Comparison of ENCODE assay signal across 16 cellular contexts in genomic region chr2:104855174-104856085, GRCh38. TPM values are rescaled to one million over a fixed set of nuclear protein-coding genes. Genes with fewer than 3 reads are reported as not detected.
DNase-seq lines count a peak whose midpoint lies in the region; ATAC-seq, FAIRE-seq and TF ChIP-seq lines count a peak whose summit lies in the region.
"Had no signal": no experiment of that assay in that cellular context is flagged by ENCODE, and none has a peak within 500 bp of the region (broad histone marks: within the 10 kb centered on the region; RNA-seq: fewer than 3 reads in every experiment).

No MANE protein-coding gene starts in this region.

- H3K9me2 ChIP-seq in SK-N-SH, result no peaks in the 10 kb centered on the region

- H3K9me3 ChIP-seq in SK-N-SH (no peaks in the 10 kb centered on the region), astrocyte (ENCODE audit: insufficient read depth, low read depth, low read length) (no peaks in the 10 kb centered on the region), thoracic aorta (no peaks in the 10 kb centered on the region), BE2C (no peaks in the 10 kb centered on the region; the same call in 1 of the 2 replicates)

- H2AFZ ChIP-seq in SK-N-SH (ENCODE audit: low read depth), result no peak overlapping the region
- no peak overlapping the region for H2AFZ ChIP-seq in astrocyte (ENCODE audit: low read depth, low read length)

- DNase-seq in SK-N-SH, result peak; percentile 56
- DNase-seq in astrocyte (ENCODE audit: low read depth), result no peak
- no peak for DNase-seq in lower leg skin (ENCODE audit: low spot score in 2 of 2)
- no peak for DNase-seq in thoracic aorta (ENCODE audit: low spot score)
- DNase-seq in midbrain (lab: John Stamatoyannopoulos, UW), result no peak
- DNase-seq in mucosa of gallbladder (ENCODE audit: low spot score), result no peak
- DNase-seq in BE2C, result no peak
- DNase-seq: activated naive CD8-positive, alpha-beta T cell treated with anti-CD3 and anti-CD28 coated beads for 36 hours; dermis blood vessel endothelial cell; HCEC 1CT; NCI-H446 treated with DMSO at 0.1 percent for 48 hours had no signal

- no peak for TF ChIP-seq RAD21 in SK-N-SH (IDR thresholded peaks at IDR 0.05; ENCODE audit: low read length)

- POLR2A ChIA-PET in SK-N-SH (lab: Yijun Ruan, JAX), result no interaction called here

- no peak overlapping the region for H3K27ac Mint-ChIP-seq in astrocyte (ENCODE audit: unreplicated experiment)

- no peak for ATAC-seq in SK-N-SH treated with all-trans-retinoic acid at 6 μM for 48 hours
- ATAC-seq in thoracic aorta (ENCODE audit: insufficient number of reproducible peaks, low FRiP score, low read depth), result no peak
- ATAC-seq: natural killer cell treated with Interleukin-12 subunit alpha and Interleukin-12 subunit beta and Interleukin-15 and Interleukin-18, amount 100 ng/mL, for 72 hours had no signal

- H3K27me3 ChIP-seq in SK-N-SH (ENCODE audit: insufficient read depth), result peaks cover 66% of the 10 kb centered on the region
- peaks cover 22% of the 10 kb centered on the region for H3K27me3 ChIP-seq in astrocyte (ENCODE audit: insufficient read depth, low read length)
- H3K27me3 ChIP-seq in thoracic aorta (replicated peaks; ENCODE audit: insufficient read depth), result no peaks in the 10 kb centered on the region
- H3K27me3 ChIP-seq in BE2C, result peaks cover 75% of the 10 kb centered on the region

- no peaks in the 10 kb centered on the region for H3K36me3 ChIP-seq in SK-N-SH (replicated peaks in 1 of 2; ENCODE audit: control insufficient read depth in 1 of 2, insufficient read depth in 2 of 2, low read length in 1 of 2)
- no peaks in the 10 kb centered on the region for H3K36me3 ChIP-seq in astrocyte (ENCODE audit: insufficient read depth, low read length)
- H3K36me3 ChIP-seq in thoracic aorta, result no peaks in the 10 kb centered on the region
- no peaks in the 10 kb centered on the region for H3K36me3 ChIP-seq in BE2C

- TF ChIP-seq EP300 in SK-N-SH (IDR thresholded peaks at IDR 0.05; ENCODE audit: borderline replicate concordance in 1 of 2, low read depth in 1 of 2, low read length in 1 of 2), result no peak

- H3K27ac ChIP-seq in SK-N-SH (ENCODE audit: low read depth in 2 of 2, low read length in 1 of 2) (no peak overlapping the region), astrocyte (ENCODE audit: low read depth, low read length) (peak overlapping the region; percentile 77), thoracic aorta (peak overlapping the region in 1 of 2 donors; percentile 44)

- CTCF ChIA-PET in SK-N-SH (lab: Yijun Ruan, JAX), result interaction anchor here (2.0 kb wide), 1 partner anchor 896 kb away, joined by 5 read pairs; no protein-coding TSS in a partner anchor

- peaks cover 25% of the 10 kb centered on the region for H3K9me3 Mint-ChIP-seq in astrocyte (ENCODE audit: unreplicated experiment)
- H3K9me3 Mint-ChIP-seq: activated naive CD8-positive, alpha-beta T cell treated with anti-CD3 and anti-CD28 coated beads for 36 hours had no signal

- peaks cover 2% of the 10 kb centered on the region for H3F3A ChIP-seq in SK-N-SH (replicated peaks; ENCODE audit: insufficient read depth)

- H4K20me1 ChIP-seq in SK-N-SH (ENCODE audit: insufficient read depth), result no peaks in the 10 kb centered on the region
- H4K20me1 ChIP-seq in astrocyte (ENCODE audit: insufficient read depth, low read length), result peaks cover 14% of the 10 kb centered on the region

- FAIRE-seq in astrocyte (lab: Jason Lieb, UNC), result no peak
- FAIRE-seq: islet of Langerhans had no signal

- no peak overlapping the region for H3K4me3 Mint-ChIP-seq in astrocyte (ENCODE audit: unreplicated experiment)

- under 1% methylated on average over 30 of the region's 139 CpGs for WGBS in SK-N-SH (ENCODE audit: low lambda C conversion rate)
- 5% methylated on average over 23 of the region's 139 CpGs; no CpG with 5 or more reads in 1 of the 2 donors for WGBS in lower leg skin, 2 donors

- TF ChIP-seq CTCF in SK-N-SH (IDR thresholded peaks at IDR 0.05) (no peak), astrocyte (IDR thresholded peaks at IDR 0.05; ENCODE audit: insufficient read depth, low read depth, low read length) (no peak), lower leg skin (IDR thresholded peaks at IDR 0.05) (no peak), thoracic aorta (IDR thresholded peaks at IDR 0.05) (no peak), BE2C (IDR thresholded peaks at IDR 0.05; ENCODE audit: low read depth, low read length) (no peak)

- peaks cover 3% of the 10 kb centered on the region for H3K36me3 Mint-ChIP-seq in astrocyte (ENCODE audit: low read depth, unreplicated experiment)
- H3K36me3 Mint-ChIP-seq: activated naive CD8-positive, alpha-beta T cell treated with anti-CD3 and anti-CD28 coated beads for 36 hours had no signal

- peaks cover 72% of the 10 kb centered on the region for H3K27me3 Mint-ChIP-seq in astrocyte (ENCODE audit: low read depth, unreplicated experiment)

- intact Hi-C loops in lower leg skin (cut with DNase I; ENCODE audit: low total_unique reads), result no loop called here

- H3K4me2 ChIP-seq in SK-N-SH (no peak overlapping the region), astrocyte (ENCODE audit: low read length) (peak overlapping the region; percentile 98)

- H3K9ac ChIP-seq in SK-N-SH (no peak overlapping the region), astrocyte (ENCODE audit: low read length) (peak overlapping the region; percentile 86)

- no peak for TF ChIP-seq POLR2A in lower leg skin (IDR thresholded peaks at IDR 0.05)

- H3K79me2 ChIP-seq in SK-N-SH (ENCODE audit: insufficient read depth) (no peaks in the 10 kb centered on the region), astrocyte (ENCODE audit: insufficient read depth, low read length) (peaks cover 60% of the 10 kb centered on the region)

- H3K4me3 ChIP-seq in SK-N-SH (ENCODE audit: low read depth in 2 of 2, low read length in 1 of 2) (no peak overlapping the region; a peak in 1 of 4 replicates), astrocyte (ENCODE audit: insufficient read depth, low read depth, low read length) (peak overlapping the region; percentile 75), lower leg skin (ENCODE audit: low read depth, poor library complexity, severe bottlenecking) (peak overlapping the region; percentile 7), thoracic aorta (peak overlapping the region; percentile 80), BE2C (ENCODE audit: low read depth, low read length) (no peak overlapping the region)

- H3K4me1 ChIP-seq in SK-N-SH (ENCODE audit: control insufficient read depth in 1 of 2, insufficient read depth in 2 of 2, low read depth in 1 of 2, low read length in 1 of 2), result peaks cover 0 to 4% of the 10 kb centered on the region in 2 experiments; a peak in 1 of 4 replicates
- peaks cover 3% of the 10 kb centered on the region for H3K4me1 ChIP-seq in astrocyte (ENCODE audit: insufficient read depth, low read length)
- peaks cover 4 to 18% of the 10 kb centered on the region in 2 donors for H3K4me1 ChIP-seq in thoracic aorta (ENCODE audit: control insufficient read depth in 1 of 2, low read depth in 2 of 2)
- no peaks in the 10 kb centered on the region for H3K4me1 ChIP-seq in BE2C

- peaks cover 4% of the 10 kb centered on the region for H3K4me1 Mint-ChIP-seq in astrocyte (ENCODE audit: low read depth, unreplicated experiment)

TF ChIP-seq in SK-N-SH, 30 proteins besides CTCF, POLR2A, EP300 and RAD21:
- TF ChIP-seq SIN3A (IDR thresholded peaks at IDR 0.05; ENCODE audit: borderline replicate concordance, low read depth, low read length) (no peak), FOSL2 (IDR thresholded peaks at IDR 0.05; ENCODE audit: borderline replicate concordance, low read depth) (no peak), USF2 (IDR thresholded peaks at IDR 0.05; ENCODE audit: borderline replicate concordance, low read depth, low read length) (no peak), MEF2A (IDR thresholded peaks at IDR 0.05; ENCODE audit: borderline replicate concordance, low read depth) (no peak), POLR2AphosphoS5 (IDR thresholded peaks at IDR 0.05; ENCODE audit: low read depth, low read length) (no peak)

TF ChIP-seq in SK-N-SH treated with all-trans-retinoic acid at 6 μM for 48 hours, 23 proteins besides CTCF, POLR2A, EP300 and RAD21:
- TF ChIP-seq OSR1 (CRISPR knock-in tag; IDR thresholded peaks at IDR 0.05) (no peak), ZNF8 (CRISPR knock-in tag; IDR thresholded peaks at IDR 0.05) (no peak), TCF4 (CRISPR knock-in tag; IDR thresholded peaks at IDR 0.05; ENCODE audit: borderline replicate concordance) (no peak), TSHZ2 (CRISPR knock-in tag; IDR thresholded peaks at IDR 0.05) (no peak), SNAI2 (CRISPR knock-in tag; IDR thresholded peaks at IDR 0.05) (no peak), ARNTL (CRISPR knock-in tag; IDR thresholded peaks at IDR 0.05; ENCODE audit: borderline replicate concordance, low read depth) (no peak)

RNA-seq across cellular contexts. Expression of gene POU3F3, which starts 1.5 kb away (rescaled TPM):
- polyA plus RNA-seq in SK-N-SH (2012; rRNA removed), result not detected in 2 replicates
- polyA plus RNA-seq in SK-N-SH (2012; cell fraction: cytosol; rRNA removed), result 0.01 TPM in 1 of 2 replicates, not detected in the other
- polyA plus RNA-seq in SK-N-SH (2012; cell fraction: nucleus; rRNA removed), result not detected in 2 replicates
- total RNA-seq in astrocyte (0.09 TPM in 1 of 2 replicates, not detected in the other), lower leg skin (1 to 10 TPM in 3 of 4 donors, under 1 TPM in 1; 0.84 to 3.5 (median 2.1) TPM), thoracic aorta (1 to 10 TPM; 1.4 to 2.0 TPM), mucosa of gallbladder (not detected)
- polyA plus RNA-seq in BE2C (2012; ENCODE audit: insufficient read depth, insufficient read length, low read depth), result not detected
- total RNA-seq: activated naive CD8-positive, alpha-beta T cell treated with anti-CD3 and anti-CD28 coated beads for 36 hours; G401; natural killer cell treated with Interleukin-12 subunit alpha and Interleukin-12 subunit beta and Interleukin-15 and Interleukin-18, amount 100 ng/mL, for 72 hours; ureter had no signal

Comparison
In these comparisons a context has a peak if more than half of its experiments do, and no peak if none do; other contexts are left out.
1. H3K4me3 ChIP-seq: peak in astrocyte (single experiment), lower leg skin (single experiment) and thoracic aorta (single experiment); none in SK-N-SH (0 of 2) and BE2C (single experiment).